1 cellular context compared by ENCODE assay signal in the genomic region with DNA sequence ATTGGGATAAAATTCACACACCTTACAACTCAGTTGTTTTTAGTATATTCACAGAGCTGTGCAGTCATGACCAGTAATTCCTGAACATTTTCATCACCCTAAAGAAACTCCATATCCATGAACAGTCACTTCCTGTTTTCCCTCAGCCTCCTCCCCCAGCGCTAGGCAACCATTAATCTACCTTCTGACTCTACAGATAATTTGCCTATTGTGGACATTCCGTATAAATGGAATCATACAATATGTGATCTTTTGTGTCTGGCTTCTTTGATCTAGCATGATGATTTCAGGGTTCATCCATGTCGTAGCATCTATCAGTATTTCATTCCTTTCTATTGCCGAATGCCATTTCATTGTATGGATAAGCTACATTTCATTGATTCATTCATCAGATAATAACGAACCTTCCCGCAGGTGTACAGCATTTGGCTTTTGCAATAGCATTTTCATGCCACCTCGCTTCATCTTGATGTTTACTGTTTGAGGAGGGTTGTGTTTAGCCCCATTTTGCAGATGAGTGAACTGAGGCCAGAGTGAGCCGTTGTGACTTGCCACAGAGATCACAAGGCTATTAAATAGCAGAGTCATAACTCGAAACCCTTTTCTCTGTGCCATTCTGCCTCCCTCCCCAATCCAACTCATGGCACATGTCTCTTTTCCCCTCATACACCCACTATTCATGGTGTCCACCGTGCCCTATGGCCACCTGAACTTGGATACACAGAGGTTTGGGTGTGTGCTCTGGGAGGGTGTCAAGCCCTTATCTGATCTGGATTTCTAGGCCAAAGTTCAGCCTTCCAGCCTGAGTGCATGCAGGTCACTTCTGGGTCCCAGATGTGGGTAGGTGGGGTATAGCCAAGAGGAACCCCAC.
TF ChIP-seq lines count a peak whose summit lies in the region.

No MANE protein-coding gene starts in this region.

TF ChIP-seq in K562, 482 proteins besides CTCF, POLR2A, EP300 and RAD21 (continues in another document):
- TF ChIP-seq NCOA1 (IDR thresholded peaks at IDR 0.05; ENCODE audit: low read depth) (no peak), ZNF184 (CRISPR knock-in tag; IDR thresholded peaks at IDR 0.05) (no peak), RBM25 (IDR thresholded peaks at IDR 0.05; ENCODE audit: low read depth, low read length, severe bottlenecking) (peak; percentile 96), ZNF778 (CRISPR knock-in tag; IDR thresholded peaks at IDR 0.05) (no peak), HDAC8 (tag; IDR thresholded peaks at IDR 0.05) (no peak), SMARCA5 (IDR thresholded peaks at IDR 0.05) (peak; percentile 80), BACH1 (tag; IDR thresholded peaks at IDR 0.05) (no peak), TEAD2 (tag; IDR thresholded peaks at IDR 0.05) (no peak), HDAC2 (IDR thresholded peaks at IDR 0.05) (peak; percentile 88), NR2C2 (CRISPR knock-in tag; IDR thresholded peaks at IDR 0.05) (no peak), NR2C2 (tag; IDR thresholded peaks at IDR 0.05) (no peak), GATAD2B (IDR thresholded peaks at IDR 0.05; ENCODE audit: borderline replicate concordance) (no peak), BDP1 (IDR thresholded peaks at IDR 0.05; ENCODE audit: insufficient read depth, insufficient read length) (no peak), ZNF639 (CRISPR knock-in tag; conservative IDR thresholded peaks at IDR 0.05 in 1 of 2, IDR thresholded peaks at IDR 0.05 in 1 of 2) (no peak), GATAD2A (IDR thresholded peaks at IDR 0.05) (no peak), ZBTB1 (CRISPR knock-in tag; IDR thresholded peaks at IDR 0.05; ENCODE audit: borderline replicate concordance, low read depth) (no peak), ARID4B (CRISPR knock-in tag; IDR thresholded peaks at IDR 0.05) (no peak), RFX1 (IDR thresholded peaks at IDR 0.05) (peak; percentile 59), U2AF2 (optimal IDR thresholded peaks at IDR 0.05; ENCODE audit: low read depth, low read length) (no peak), KLF13 (tag; IDR thresholded peaks at IDR 0.05; ENCODE audit: borderline replicate concordance, low read depth) (no peak), PBX2 (CRISPR knock-in tag; IDR thresholded peaks at IDR 0.05; ENCODE audit: low read depth) (no peak), PBX2 (tag; conservative IDR thresholded peaks at IDR 0.05; ENCODE audit: low read depth) (0 out of 2 replicates have a peak, but pooled peaks have one; percentile 14), ZNF212 (CRISPR knock-in tag; IDR thresholded peaks at IDR 0.05) (no peak), NBN (IDR thresholded peaks at IDR 0.05; ENCODE audit: low read depth) (no peak), RCOR1 (IDR thresholded peaks at IDR 0.05; ENCODE audit: borderline replicate concordance in 1 of 2, low read depth in 2 of 2, low read length in 2 of 2) (peak in 1 of 2 experiments; percentile 66; a peak in 3 of 4 replicates), OTX1 (CRISPR knock-in tag; IDR thresholded peaks at IDR 0.05) (no peak), ZNF444 (CRISPR knock-in tag; IDR thresholded peaks at IDR 0.05) (no peak), ZNF785 (CRISPR knock-in tag; IDR thresholded peaks at IDR 0.05) (no peak), ZNF197 (CRISPR knock-in tag; IDR thresholded peaks at IDR 0.05; ENCODE audit: low read depth) (no peak), ELF4 (CRISPR knock-in tag; IDR thresholded peaks at IDR 0.05) (no peak), RBM22 (IDR thresholded peaks at IDR 0.05; ENCODE audit: low read depth, low read length, poor library complexity, severe bottlenecking) (no peak), ETV6 (IDR thresholded peaks at IDR 0.05; ENCODE audit: borderline replicate concordance in 1 of 2, low read depth in 2 of 2, low read length in 1 of 2) (no peak), ETV6 (CRISPR knock-in tag; IDR thresholded peaks at IDR 0.05; ENCODE audit: borderline replicate concordance) (no peak), ID3 (CRISPR knock-in tag; IDR thresholded peaks at IDR 0.05) (no peak), ID3 (tag; IDR thresholded peaks at IDR 0.05) (no peak)
- TF ChIP-seq, protein P1, sequence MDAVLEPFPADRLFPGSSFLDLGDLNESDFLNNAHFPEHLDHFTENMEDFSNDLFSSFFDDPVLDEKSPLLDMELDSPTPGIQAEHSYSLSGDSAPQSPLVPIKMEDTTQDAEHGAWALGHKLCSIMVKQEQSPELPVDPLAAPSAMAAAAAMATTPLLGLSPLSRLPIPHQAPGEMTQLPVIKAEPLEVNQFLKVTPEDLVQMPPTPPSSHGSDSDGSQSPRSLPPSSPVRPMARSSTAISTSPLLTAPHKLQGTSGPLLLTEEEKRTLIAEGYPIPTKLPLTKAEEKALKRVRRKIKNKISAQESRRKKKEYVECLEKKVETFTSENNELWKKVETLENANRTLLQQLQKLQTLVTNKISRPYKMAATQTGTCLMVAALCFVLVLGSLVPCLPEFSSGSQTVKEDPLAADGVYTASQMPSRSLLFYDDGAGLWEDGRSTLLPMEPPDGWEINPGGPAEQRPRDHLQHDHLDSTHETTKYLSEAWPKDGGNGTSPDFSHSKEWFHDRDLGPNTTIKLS (IDR thresholded peaks at IDR 0.05; ENCODE audit: borderline replicate concordance, low read depth), result no peak
- TF ChIP-seq, protein P2, sequence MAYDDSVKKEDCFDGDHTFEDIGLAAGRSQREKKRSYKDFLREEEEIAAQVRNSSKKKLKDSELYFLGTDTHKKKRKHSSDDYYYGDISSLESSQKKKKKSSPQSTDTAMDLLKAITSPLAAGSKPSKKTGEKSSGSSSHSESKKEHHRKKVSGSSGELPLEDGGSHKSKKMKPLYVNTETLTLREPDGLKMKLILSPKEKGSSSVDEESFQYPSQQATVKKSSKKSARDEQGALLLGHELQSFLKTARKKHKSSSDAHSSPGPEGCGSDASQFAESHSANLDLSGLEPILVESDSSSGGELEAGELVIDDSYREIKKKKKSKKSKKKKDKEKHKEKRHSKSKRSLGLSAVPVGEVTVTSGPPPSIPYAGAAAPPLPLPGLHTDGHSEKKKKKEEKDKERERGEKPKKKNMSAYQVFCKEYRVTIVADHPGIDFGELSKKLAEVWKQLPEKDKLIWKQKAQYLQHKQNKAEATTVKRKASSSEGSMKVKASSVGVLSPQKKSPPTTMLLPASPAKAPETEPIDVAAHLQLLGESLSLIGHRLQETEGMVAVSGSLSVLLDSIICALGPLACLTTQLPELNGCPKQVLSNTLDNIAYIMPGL (CRISPR knock-in tag; IDR thresholded peaks at IDR 0.05), result no peak
- TF ChIP-seq, protein P3, sequence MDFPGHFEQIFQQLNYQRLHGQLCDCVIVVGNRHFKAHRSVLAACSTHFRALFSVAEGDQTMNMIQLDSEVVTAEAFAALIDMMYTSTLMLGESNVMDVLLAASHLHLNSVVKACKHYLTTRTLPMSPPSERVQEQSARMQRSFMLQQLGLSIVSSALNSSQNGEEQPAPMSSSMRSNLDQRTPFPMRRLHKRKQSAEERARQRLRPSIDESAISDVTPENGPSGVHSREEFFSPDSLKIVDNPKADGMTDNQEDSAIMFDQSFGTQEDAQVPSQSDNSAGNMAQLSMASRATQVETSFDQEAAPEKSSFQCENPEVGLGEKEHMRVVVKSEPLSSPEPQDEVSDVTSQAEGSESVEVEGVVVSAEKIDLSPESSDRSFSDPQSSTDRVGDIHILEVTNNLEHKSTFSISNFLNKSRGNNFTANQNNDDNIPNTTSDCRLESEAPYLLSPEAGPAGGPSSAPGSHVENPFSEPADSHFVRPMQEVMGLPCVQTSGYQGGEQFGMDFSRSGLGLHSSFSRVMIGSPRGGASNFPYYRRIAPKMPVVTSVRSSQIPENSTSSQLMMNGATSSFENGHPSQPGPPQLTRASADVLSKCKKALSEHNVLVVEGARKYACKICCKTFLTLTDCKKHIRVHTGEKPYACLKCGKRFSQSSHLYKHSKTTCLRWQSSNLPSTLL (IDR thresholded peaks at IDR 0.05), result no peak
